In genomic region chr13:107291875-107292274, GRCh38 we compare ENCODE assay signal across 32 cellular contexts.
"Had no signal": no experiment of that assay in that cellular context is flagged by ENCODE, and none has a peak within 500 bp of the region (broad histone marks: within the 10 kb centered on the region; RNA-seq: fewer than 3 reads in every experiment).

No MANE protein-coding gene starts in this region.

- H3K36me3 Mint-ChIP-seq: activated CD4-positive, alpha-beta memory T cell treated with anti-CD3 and anti-CD28 coated beads for 36 hours; activated CD8-positive, alpha-beta memory T cell treated with anti-CD3 and anti-CD28 coated beads, Interleukin-2, amount 10 ng/mL, durations not matched to agents 7 days and 5 days; activated naive CD4-positive, alpha-beta T cell treated with anti-CD3 and anti-CD28 coated beads, Interleukin-2, amount 50 U/mL, for 24 hours; activated naive CD8-positive, alpha-beta T cell treated with anti-CD3 and anti-CD28 coated beads for 36 hours had no signal

- DNase-seq: activated CD4-positive, alpha-beta memory T cell treated with anti-CD3 and anti-CD28 coated beads for 36 hours; activated CD4-positive, alpha-beta T cell treated with anti-CD3 and anti-CD28 coated beads for 36 hours; activated CD4-positive, alpha-beta T cell treated with anti-CD3 and anti-CD28 coated beads, Interleukin-2, amount 10 ng/mL, durations not matched to agents 24 days and 14 days; activated CD4-positive, CD25-positive, alpha-beta regulatory T cell; activated CD4-positive, CD25-positive, alpha-beta regulatory T cell treated with anti-CD3 and anti-CD28 coated beads, Interleukin-2, amount 50 U/mL, for 72 hours; activated CD8-positive, alpha-beta memory T cell treated with anti-CD3 and anti-CD28 coated beads, Interleukin-2, amount 10 ng/mL, durations not matched to agents 7 days and 5 days; activated CD8-positive, alpha-beta memory T cell treated with anti-CD3 and anti-CD28 coated beads, Interleukin-2, amount 50 U/mL, for 4 hours; activated CD8-positive, alpha-beta T cell treated with anti-CD3 and anti-CD28 coated beads, Interleukin-2, amount 10 ng/mL, durations not matched to agents 7 days and 5 days; activated effector memory CD4-positive, alpha-beta T cell treated with anti-CD3 and anti-CD28 coated beads, Interleukin-2, amount 50 U/mL, for 16 hours; activated naive CD4-positive, alpha-beta T cell treated with anti-CD3 and anti-CD28 coated beads for 36 hours; activated naive CD8-positive, alpha-beta T cell treated with anti-CD3 and anti-CD28 coated beads for 36 hours; activated naive CD8-positive, alpha-beta T cell treated with anti-CD3 and anti-CD28 coated beads, Interleukin-2, amount 50 U/mL, for 24 hours; activated T-cell treated with anti-CD3 and anti-CD28 coated beads, Interleukin-2, amount 50 U/mL, for 1 hour; activated T-cell treated with anti-CD3 and anti-CD28 coated beads, Interleukin-2, amount 50 U/mL, for 48 hours; adrenal gland; amygdala; aorta; body of pancreas; dorsolateral prefrontal cortex; effector memory CD4-positive, alpha-beta T cell; foreskin fibroblast; head of caudate nucleus; T-helper 2 cell had no signal

- H3K4me3 ChIP-seq: adrenal gland, body of pancreas, breast epithelium, coronary artery, dorsolateral prefrontal cortex had no signal

- H3K36me3 ChIP-seq: adrenal gland, breast epithelium had no signal

- H3K27ac ChIP-seq: adrenal gland, body of pancreas, breast epithelium, coronary artery, dorsolateral prefrontal cortex had no signal

- H3K9me3 ChIP-seq: adrenal gland, body of pancreas, breast epithelium had no signal

- H3K4me1 ChIP-seq: adrenal gland, body of pancreas, breast epithelium had no signal

- H3K27me3 ChIP-seq: adrenal gland, body of pancreas, breast epithelium, dorsolateral prefrontal cortex had no signal

- H3K4me3 Mint-ChIP-seq: activated CD4-positive, alpha-beta memory T cell treated with anti-CD3 and anti-CD28 coated beads for 36 hours; activated CD4-positive, alpha-beta T cell treated with anti-CD3 and anti-CD28 coated beads for 36 hours; activated CD4-positive, alpha-beta T cell treated with anti-CD3 and anti-CD28 coated beads, Interleukin-2, amount 10 ng/mL, durations not matched to agents 24 days and 14 days; activated CD8-positive, alpha-beta memory T cell treated with anti-CD3 and anti-CD28 coated beads, Interleukin-2, amount 10 ng/mL, durations not matched to agents 7 days and 5 days; activated CD8-positive, alpha-beta T cell treated with anti-CD3 and anti-CD28 coated beads, Interleukin-2, amount 10 ng/mL, durations not matched to agents 7 days and 5 days; activated naive CD4-positive, alpha-beta T cell treated with anti-CD3 and anti-CD28 coated beads for 36 hours; activated naive CD4-positive, alpha-beta T cell treated with anti-CD3 and anti-CD28 coated beads, Interleukin-2, amount 50 U/mL, for 24 hours; activated naive CD8-positive, alpha-beta T cell treated with anti-CD3 and anti-CD28 coated beads for 36 hours; activated naive CD8-positive, alpha-beta T cell treated with anti-CD3 and anti-CD28 coated beads, Interleukin-2, amount 50 U/mL, for 24 hours; activated T-helper 1 cell treated with anti-CD3 and anti-CD28 coated beads, Interleukin-12 subunit alpha, Interleukin-12 subunit beta, Interleukin-2, Interleukin-4 antibody, amounts not matched to agents 30 ng/mL and 10 ng/mL and 1 ng/mL, durations not matched to agents 14 hours and 24 hours and 36 hours; central memory CD8-positive, alpha-beta T cell; dendritic cell treated with granulocyte-macrophage colony-stimulating factor and Interleukin-4, amounts not matched to agents 40 ng/mL and 50 ng/mL, for 4 days had no signal

- ATAC-seq: activated CD4-positive, alpha-beta T cell treated with anti-CD3 and anti-CD28 coated beads for 36 hours; activated CD8-positive, alpha-beta memory T cell treated with anti-CD3 and anti-CD28 coated beads, Interleukin-2, amount 10 ng/mL, durations not matched to agents 7 days and 5 days; activated CD8-positive, alpha-beta T cell treated with anti-CD3 and anti-CD28 coated beads, Interleukin-2, amount 10 ng/mL, durations not matched to agents 7 days and 5 days; activated naive CD8-positive, alpha-beta T cell treated with anti-CD3 and anti-CD28 coated beads, Interleukin-2, amount 50 U/mL, for 24 hours; body of pancreas; esophagus mucosa had no signal

- H3K27me3 Mint-ChIP-seq: activated CD4-positive, alpha-beta memory T cell treated with anti-CD3 and anti-CD28 coated beads for 36 hours; activated CD4-positive, alpha-beta T cell treated with anti-CD3 and anti-CD28 coated beads for 36 hours; activated CD4-positive, alpha-beta T cell treated with anti-CD3 and anti-CD28 coated beads, Interleukin-2, amount 10 ng/mL, durations not matched to agents 24 days and 14 days; activated CD8-positive, alpha-beta memory T cell treated with anti-CD3 and anti-CD28 coated beads, Interleukin-2, amount 10 ng/mL, durations not matched to agents 7 days and 5 days; activated naive CD4-positive, alpha-beta T cell treated with anti-CD3 and anti-CD28 coated beads, Interleukin-2, amount 50 U/mL, for 24 hours; activated naive CD8-positive, alpha-beta T cell treated with anti-CD3 and anti-CD28 coated beads for 36 hours; activated naive CD8-positive, alpha-beta T cell treated with anti-CD3 and anti-CD28 coated beads, Interleukin-2, amount 50 U/mL, for 24 hours; central memory CD8-positive, alpha-beta T cell; dendritic cell treated with granulocyte-macrophage colony-stimulating factor and Interleukin-4, amounts not matched to agents 40 ng/mL and 50 ng/mL, for 4 days had no signal

- H3K27ac Mint-ChIP-seq: activated CD4-positive, alpha-beta memory T cell treated with anti-CD3 and anti-CD28 coated beads for 36 hours; activated CD4-positive, alpha-beta T cell treated with anti-CD3 and anti-CD28 coated beads for 36 hours; activated CD4-positive, alpha-beta T cell treated with anti-CD3 and anti-CD28 coated beads, Interleukin-2, amount 10 ng/mL, durations not matched to agents 24 days and 14 days; activated CD8-positive, alpha-beta memory T cell treated with anti-CD3 and anti-CD28 coated beads, Interleukin-2, amount 10 ng/mL, durations not matched to agents 7 days and 5 days; activated CD8-positive, alpha-beta T cell treated with anti-CD3 and anti-CD28 coated beads, Interleukin-2, amount 10 ng/mL, durations not matched to agents 7 days and 5 days; activated naive CD4-positive, alpha-beta T cell treated with anti-CD3 and anti-CD28 coated beads for 36 hours; activated naive CD4-positive, alpha-beta T cell treated with anti-CD3 and anti-CD28 coated beads, Interleukin-2, amount 50 U/mL, for 24 hours; activated naive CD8-positive, alpha-beta T cell treated with anti-CD3 and anti-CD28 coated beads for 36 hours; activated naive CD8-positive, alpha-beta T cell treated with anti-CD3 and anti-CD28 coated beads, Interleukin-2, amount 50 U/mL, for 24 hours; activated T-helper 1 cell treated with anti-CD3 and anti-CD28 coated beads, Interleukin-12 subunit alpha, Interleukin-12 subunit beta, Interleukin-2, Interleukin-4 antibody, amounts not matched to agents 30 ng/mL and 10 ng/mL and 1 ng/mL, durations not matched to agents 14 hours and 24 hours and 36 hours; activated T-helper 2 cell treated with anti-CD3 and anti-CD28 coated beads, Interferon-gamma antibody, Interleukin-2, Interleukin-4, amounts not matched to agents 10 μg/mL and 5 μg/mL and 100 μg/mL, durations not matched to agents 14 hours and 24 hours and 36 hours; dendritic cell treated with granulocyte-macrophage colony-stimulating factor and Interleukin-4, amounts not matched to agents 40 ng/mL and 50 ng/mL, for 4 days had no signal

- H3K9me3 Mint-ChIP-seq: activated CD4-positive, alpha-beta T cell treated with anti-CD3 and anti-CD28 coated beads, Interleukin-2, amount 10 ng/mL, durations not matched to agents 24 days and 14 days; activated naive CD4-positive, alpha-beta T cell treated with anti-CD3 and anti-CD28 coated beads, Interleukin-2, amount 50 U/mL, for 24 hours; activated naive CD8-positive, alpha-beta T cell treated with anti-CD3 and anti-CD28 coated beads for 36 hours had no signal

- FAIRE-seq: frontal cortex had no signal

- H3K4me1 Mint-ChIP-seq: activated CD4-positive, alpha-beta T cell treated with anti-CD3 and anti-CD28 coated beads for 36 hours; activated CD4-positive, alpha-beta T cell treated with anti-CD3 and anti-CD28 coated beads, Interleukin-2, amount 10 ng/mL, durations not matched to agents 24 days and 14 days; activated CD8-positive, alpha-beta memory T cell treated with anti-CD3 and anti-CD28 coated beads, Interleukin-2, amount 10 ng/mL, durations not matched to agents 7 days and 5 days; activated naive CD4-positive, alpha-beta T cell treated with anti-CD3 and anti-CD28 coated beads, Interleukin-2, amount 50 U/mL, for 24 hours; activated naive CD8-positive, alpha-beta T cell treated with anti-CD3 and anti-CD28 coated beads for 36 hours; activated naive CD8-positive, alpha-beta T cell treated with anti-CD3 and anti-CD28 coated beads, Interleukin-2, amount 50 U/mL, for 24 hours; central memory CD8-positive, alpha-beta T cell had no signal
